Comparison of ENCODE assay signal across 8 cellular contexts in the genomic region with DNA sequence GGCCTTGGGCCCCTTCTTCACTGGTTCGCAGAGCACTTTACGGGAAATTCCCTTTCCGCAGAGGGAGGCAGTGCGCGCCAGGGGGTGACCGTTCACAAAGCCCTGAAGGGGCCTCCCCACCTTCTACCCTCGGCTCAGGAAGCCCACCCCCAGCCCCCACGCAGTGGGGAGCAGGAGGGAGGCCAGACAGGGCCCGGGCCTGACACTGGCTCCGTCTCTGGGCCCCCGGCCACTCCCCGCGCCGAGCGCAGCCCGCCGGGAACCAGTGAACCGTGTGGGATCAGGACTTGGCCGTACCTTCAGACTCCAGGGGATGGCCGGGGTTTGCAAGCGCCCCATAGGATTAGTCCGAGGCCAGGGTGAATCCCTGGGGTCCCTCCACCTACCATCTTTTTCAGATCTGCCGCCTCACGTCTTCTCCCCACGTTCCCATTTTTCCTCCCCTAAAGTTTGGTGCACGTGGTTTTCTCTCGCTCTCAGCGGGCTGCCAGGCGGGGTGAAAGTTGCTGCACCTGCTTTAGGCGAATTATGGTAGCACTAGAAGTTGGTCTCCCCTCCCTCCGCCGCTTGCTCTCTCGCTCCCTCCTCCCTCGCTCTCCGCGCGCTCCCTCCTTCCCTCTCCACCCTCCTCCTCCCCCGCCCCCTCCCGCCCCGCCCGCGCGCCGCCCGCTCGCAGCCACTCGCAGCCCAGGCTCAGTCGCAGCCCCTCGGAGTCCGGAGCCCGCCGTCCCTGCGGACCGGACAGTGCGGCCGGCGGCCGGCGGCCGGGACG. TPM values are rescaled to one million over a fixed set of nuclear protein-coding genes. Genes with fewer than 3 reads are reported as not detected.
DNase-seq lines count a peak whose midpoint lies in the region; TF ChIP-seq lines count a peak whose summit lies in the region.

A gene with protein sequence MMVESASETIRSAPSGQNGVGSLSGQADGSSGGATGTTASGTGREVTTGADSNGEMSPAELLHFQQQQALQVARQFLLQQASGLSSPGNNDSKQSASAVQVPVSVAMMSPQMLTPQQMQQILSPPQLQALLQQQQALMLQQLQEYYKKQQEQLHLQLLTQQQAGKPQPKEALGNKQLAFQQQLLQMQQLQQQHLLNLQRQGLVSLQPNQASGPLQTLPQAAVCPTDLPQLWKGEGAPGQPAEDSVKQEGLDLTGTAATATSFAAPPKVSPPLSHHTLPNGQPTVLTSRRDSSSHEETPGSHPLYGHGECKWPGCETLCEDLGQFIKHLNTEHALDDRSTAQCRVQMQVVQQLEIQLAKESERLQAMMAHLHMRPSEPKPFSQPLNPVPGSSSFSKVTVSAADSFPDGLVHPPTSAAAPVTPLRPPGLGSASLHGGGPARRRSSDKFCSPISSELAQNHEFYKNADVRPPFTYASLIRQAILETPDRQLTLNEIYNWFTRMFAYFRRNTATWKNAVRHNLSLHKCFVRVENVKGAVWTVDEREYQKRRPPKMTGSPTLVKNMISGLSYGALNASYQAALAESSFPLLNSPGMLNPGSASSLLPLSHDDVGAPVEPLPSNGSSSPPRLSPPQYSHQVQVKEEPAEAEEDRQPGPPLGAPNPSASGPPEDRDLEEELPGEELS (plus strand): TSS at position 679 of the 772 bp plus-strand sequence. CDS start 19,380 bp downstream, outside the sequence.

- TF ChIP-seq CTCF in MM.1S (IDR thresholded peaks at IDR 0.05; ENCODE audit: low read length): no peak

- in situ Hi-C loops in G401 (cut with HindIII; ENCODE audit: low sequenced_read_pairs) (no loop called here), HAP-1 (cut with MboI; ENCODE audit: low sequenced_read_pairs) (no loop called here)

- peak within 1 kb of the TSS; percentile 87 for H2BK5ac ChIP-seq in neuronal stem cell (ENCODE audit: low read length)

- peak within 1 kb of the TSS; percentile 30 for H2BK15ac ChIP-seq in neuronal stem cell (ENCODE audit: low read length)

- H3K9ac ChIP-seq in MM.1S (ENCODE audit: low read length) (peak within 1 kb of the TSS; percentile 26; the same call in 1 of the 2 replicates), neuronal stem cell (ENCODE audit: low read depth, low read length, poor library complexity) (peak within 1 kb of the TSS; percentile 94), subcutaneous abdominal adipose tissue (ENCODE audit: low read length in 5 of 5) (peak within 1 kb of the TSS in 4 of 5 donors; percentile 69 to 83 (median 70))

- peaks cover 3% of the 10 kb centered on the region; the same call in 1 of the 2 replicates for H4K20me1 ChIP-seq in MM.1S (ENCODE audit: insufficient read depth, low read length)

- H2AK5ac ChIP-seq in neuronal stem cell (ENCODE audit: low read depth, low read length): peak within 1 kb of the TSS; percentile 79

- no peak within 1 kb of the TSS for H4K8ac ChIP-seq in neuronal stem cell (ENCODE audit: low read depth, low read length)

- peak within 1 kb of the TSS; percentile 98 for H3K18ac ChIP-seq in neuronal stem cell (ENCODE audit: low read length)

- DNase-seq in G401 (ENCODE audit: low spot score): peak; percentile 93
- peak; percentile 96 for DNase-seq in HAP-1 (ENCODE audit: low spot score in 2 of 2)
- DNase-seq in MM.1S: peak; percentile 87
- DNase-seq in SIG-M5 (lab: John Stamatoyannopoulos, UW): peak; percentile 46
- DNase-seq in activated gamma-delta T cell treated with Interleukin-2 at 50 U/mL for 16 hours: peak; percentile 81
- DNase-seq in foreskin melanocyte: peak; percentile 87
- DNase-seq in neuronal stem cell (ENCODE audit: low spot score): peak; percentile 86

- H3K27ac ChIP-seq in MM.1S (ENCODE audit: low read length): no peak within 1 kb of the TSS
- peak within 1 kb of the TSS; percentile 51 for H3K27ac ChIP-seq in neuronal stem cell (replicated peaks; ENCODE audit: low read length)
- H3K27ac ChIP-seq in subcutaneous abdominal adipose tissue (ENCODE audit: low read depth, low read length): peak within 1 kb of the TSS; percentile 10

- peak within 1 kb of the TSS; percentile 62 for H3K23ac ChIP-seq in neuronal stem cell (ENCODE audit: low read depth, low read length, poor library complexity)

- no peaks in the 10 kb centered on the region for H3K9me3 ChIP-seq in HAP-1
- no peaks in the 10 kb centered on the region for H3K9me3 ChIP-seq in MM.1S (replicated peaks; ENCODE audit: insufficient read depth, low read length)
- peaks cover 0 to 2% of the 10 kb centered on the region in 2 donors for H3K9me3 ChIP-seq in neuronal stem cell (replicated peaks in 1 of 2; ENCODE audit: control insufficient read depth in 2 of 2, insufficient read depth in 1 of 2, low read depth in 1 of 2, low read length in 2 of 2)
- no peaks in the 10 kb centered on the region for H3K9me3 ChIP-seq in subcutaneous abdominal adipose tissue (ENCODE audit: control insufficient read depth in 5 of 5, low read length in 5 of 5)

- H3K4me2 ChIP-seq in MM.1S (ENCODE audit: low read depth, low read length) (peak within 1 kb of the TSS; percentile 99), neuronal stem cell (ENCODE audit: insufficient read depth, low read length, poor library complexity, severe bottlenecking) (peak within 1 kb of the TSS; percentile 85)

- H3K4ac ChIP-seq in neuronal stem cell (ENCODE audit: low read length): no peak within 1 kb of the TSS

- H3K4me3 ChIP-seq in HAP-1: peak within 1 kb of the TSS; percentile 65
- H3K4me3 ChIP-seq in MM.1S (ENCODE audit: low read length): peak within 1 kb of the TSS; percentile 63
- peak within 1 kb of the TSS; percentile 89 to 91 for H3K4me3 ChIP-seq in neuronal stem cell (ENCODE audit: low read length in 2 of 2)
- peak within 1 kb of the TSS; percentile 70 to 89 (median 79) for H3K4me3 ChIP-seq in subcutaneous abdominal adipose tissue (ENCODE audit: low read depth in 1 of 5, low read length in 5 of 5)

- no peak within 1 kb of the TSS for H4K91ac ChIP-seq in neuronal stem cell (ENCODE audit: low read depth, low read length, poor library complexity)

- H3K36me3 ChIP-seq in HAP-1 (replicated peaks) (peaks cover 3% of the 10 kb centered on the region), MM.1S (replicated peaks; ENCODE audit: insufficient read depth, low read length) (no peaks in the 10 kb centered on the region), neuronal stem cell (replicated peaks in 1 of 2; ENCODE audit: control insufficient read depth in 2 of 2, insufficient read depth in 2 of 2, low read length in 2 of 2) (peaks cover 6 to 28% of the 10 kb centered on the region in 2 donors), subcutaneous abdominal adipose tissue (ENCODE audit: control insufficient read depth in 5 of 5, insufficient read depth in 5 of 5, low read length in 5 of 5) (peaks cover 0 to 1% (median under 1%) of the 10 kb centered on the region in 5 donors)

- no peaks in the 10 kb centered on the region for H3K9me2 ChIP-seq in MM.1S (replicated peaks; ENCODE audit: insufficient read depth, low read length)

- peak within 1 kb of the TSS; percentile 35 for H2BK120ac ChIP-seq in neuronal stem cell (ENCODE audit: low read depth, low read length)

- peaks cover 20% of the 10 kb centered on the region for H3K79me2 ChIP-seq in MM.1S (ENCODE audit: low read length)

- H3K27me3 ChIP-seq in HAP-1 (ENCODE audit: low read depth): no peaks in the 10 kb centered on the region
- peaks cover 33% of the 10 kb centered on the region for H3K27me3 ChIP-seq in MM.1S (replicated peaks; ENCODE audit: insufficient read depth, low read length)
- peaks cover 0 to 34% (median 0%) of the 10 kb centered on the region in 3 experiments for H3K27me3 ChIP-seq in neuronal stem cell (ENCODE audit: control insufficient read depth in 3 of 3, insufficient read depth in 3 of 3, low read depth in 1 of 3, low read length in 3 of 3)
- H3K27me3 ChIP-seq in subcutaneous abdominal adipose tissue (ENCODE audit: control insufficient read depth in 5 of 5, insufficient read depth in 4 of 5, low read length in 5 of 5): peaks cover 0 to 12% (median 5%) of the 10 kb centered on the region in 5 donors

- H3K79me1 ChIP-seq in neuronal stem cell (ENCODE audit: low read depth, low read length): peaks cover 8% of the 10 kb centered on the region

- H3F3A ChIP-seq in MM.1S (ENCODE audit: insufficient read depth, low read length): no peaks in the 10 kb centered on the region

- H2BK12ac ChIP-seq in neuronal stem cell (ENCODE audit: low read length): peak within 1 kb of the TSS; percentile 26

- H3K14ac ChIP-seq in neuronal stem cell (ENCODE audit: low read length): no peak within 1 kb of the TSS

- H3K4me1 ChIP-seq in HAP-1 (peaks cover 5% of the 10 kb centered on the region; the same call in 1 of the 2 replicates), MM.1S (ENCODE audit: low read length) (no peaks in the 10 kb centered on the region), neuronal stem cell (ENCODE audit: control insufficient read depth in 2 of 2, insufficient read depth in 1 of 2, low read depth in 1 of 2, low read length in 2 of 2) (peaks cover 30 to 35% of the 10 kb centered on the region in 2 donors), subcutaneous abdominal adipose tissue (ENCODE audit: control insufficient read depth in 5 of 5, insufficient read depth in 5 of 5, low read length in 5 of 5) (peaks cover 0 to 53% (median 47%) of the 10 kb centered on the region in 5 donors)

- WGBS in neuronal stem cell (ENCODE audit: extremely low coverage in 2 of 2, insufficient read length in 2 of 2, insufficient replicate concordance in 1 of 2), 2 donors: no CpG with 5 or more reads among the region's 61 CpGs

- H2AFZ ChIP-seq in MM.1S (ENCODE audit: low read length) (peak within 1 kb of the TSS; percentile 51), neuronal stem cell (ENCODE audit: low read length) (peak within 1 kb of the TSS; percentile 88)

RNA-seq across cellular contexts. Expression of the gene that starts here (rescaled TPM):
- 2.3 and 2.6 TPM in 2 replicates for total RNA-seq in G401 (2014; rRNA removed; shearing (Covaris generic))
- polyA plus RNA-seq in neuronal stem cell (2013, experiment 1 of 2): 43.1 TPM
- 44.6 TPM for polyA plus RNA-seq in neuronal stem cell (2013, experiment 2 of 2)

Comparison
In these comparisons a context has a peak if more than half of its experiments do, and no peak if none do; other contexts are left out.
1. DNase-seq: peak in every context shown above with its lines; median percentile 96 in HAP-1; 93 in G401; 87 in MM.1S; 87 in foreskin melanocyte; 86 in neuronal stem cell; 81 in activated gamma-delta T cell treated with Interleukin-2 at 50 U/mL for 16 hours; 46 in SIG-M5.
2. H3K9ac ChIP-seq: peak in every context shown above with its lines; median percentile 94 in neuronal stem cell; 70 in subcutaneous abdominal adipose tissue; 26 in MM.1S.